18 cellular contexts compared by ENCODE assay signal in the genomic region with DNA sequence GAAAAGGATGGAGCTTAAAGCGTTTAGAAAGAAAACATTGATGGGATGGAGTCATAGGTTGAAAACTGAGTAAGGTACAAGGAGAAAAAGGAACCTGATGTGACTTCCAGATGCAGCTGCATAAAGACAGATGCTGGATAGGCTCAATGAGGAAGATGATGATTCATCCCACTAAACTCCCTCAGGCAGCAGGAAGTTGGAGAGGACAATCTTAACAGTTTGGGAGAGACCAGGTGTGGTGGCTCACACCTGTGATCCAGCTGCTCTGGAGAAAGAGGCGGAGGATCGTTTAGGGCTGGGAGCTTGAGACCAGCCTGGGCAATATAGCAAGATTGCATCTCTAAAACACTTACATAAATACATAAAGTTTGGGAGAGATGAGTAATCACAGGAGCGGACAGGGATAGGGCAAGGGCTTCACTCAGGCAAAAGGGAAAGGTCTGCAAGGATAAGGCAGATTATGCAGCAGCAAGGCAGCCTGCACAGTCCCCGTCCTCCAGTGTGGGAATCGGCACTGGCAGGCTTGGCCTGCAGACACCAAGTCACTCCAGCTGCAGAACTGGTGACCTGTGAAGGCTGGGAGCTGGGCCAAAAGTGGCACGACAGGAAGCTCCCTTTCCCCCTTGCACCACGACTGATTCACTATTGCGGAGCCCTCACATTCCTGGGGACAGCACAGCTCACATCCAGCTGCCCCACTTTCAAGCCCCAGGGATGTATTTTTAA.
A peak's percentile ranks its signal among the peaks of the same experiment; 100 is the strongest.
DNase-seq lines count a peak whose midpoint lies in the region; TF ChIP-seq lines count a peak whose summit lies in the region.
"Had no signal": no experiment of that assay in that cellular context is flagged by ENCODE, and none has a peak within 500 bp of the region (broad histone marks: within the 10 kb centered on the region; RNA-seq: fewer than 3 reads in every experiment).

No MANE protein-coding gene starts in this region.

- H3K4me1 Mint-ChIP-seq in activated CD4-positive, alpha-beta T cell treated with anti-CD3 and anti-CD28 coated beads, Interleukin-2, amount 10 ng/mL, durations not matched to agents 24 days and 14 days: no peaks in the 10 kb centered on the region
- H3K4me1 Mint-ChIP-seq in activated CD4-positive, alpha-beta T cell treated with anti-CD3 and anti-CD28 coated beads, Interleukin-2, amount 10 ng/mL, durations not matched to agents 7 days and 5 days: no peaks in the 10 kb centered on the region
- H3K4me1 Mint-ChIP-seq: activated naive CD8-positive, alpha-beta T cell treated with anti-CD3 and anti-CD28 coated beads, Interleukin-2, amount 50 U/mL, for 24 hours; activated T-helper 17 cell treated with anti-CD3 and anti-CD28 coated beads, Interleukin-2, amount 50 U/mL, for 72 hours had no signal

- no peak overlapping the region for H3K27ac Mint-ChIP-seq in activated CD4-positive, alpha-beta T cell treated with anti-CD3 and anti-CD28 coated beads, Interleukin-2, amount 10 ng/mL, durations not matched to agents 24 days and 14 days
- no peak overlapping the region for H3K27ac Mint-ChIP-seq in activated CD4-positive, alpha-beta T cell treated with anti-CD3 and anti-CD28 coated beads, Interleukin-2, amount 10 ng/mL, durations not matched to agents 7 days and 5 days
- H3K27ac Mint-ChIP-seq: activated naive CD8-positive, alpha-beta T cell treated with anti-CD3 and anti-CD28 coated beads, Interleukin-2, amount 50 U/mL, for 24 hours; activated T-helper 17 cell treated with anti-CD3 and anti-CD28 coated beads, Interleukin-2, amount 50 U/mL, for 72 hours had no signal

- H3K4me3 ChIP-seq in left ventricle myocardium inferior: no peak overlapping the region
- H3K4me3 ChIP-seq: breast epithelium, GM12878, GM23248, stomach, vagina had no signal

- POLR2A ChIA-PET in activated CD4-positive, alpha-beta T cell treated with anti-CD3 and anti-CD28 coated beads, Interleukin-2, amount 10 ng/mL, durations not matched to agents 7 days and 5 days (lab: Charles Lee): no interaction called here

- DNase-seq in activated CD4-positive, alpha-beta T cell treated with anti-CD3 and anti-CD28 coated beads, Interleukin-2, amount 10 ng/mL, durations not matched to agents 24 days and 14 days: peak; percentile 46
- no peak for DNase-seq in activated CD4-positive, alpha-beta T cell treated with anti-CD3 and anti-CD28 coated beads, Interleukin-2, amount 10 ng/mL, durations not matched to agents 7 days and 5 days
- peak; percentile 14 for DNase-seq in RPMI8226
- peak; percentile 27 for DNase-seq in left ventricle myocardium inferior
- peak; percentile 29 for DNase-seq in superior temporal gyrus (ENCODE audit: extremely low spot score)
- no peak for DNase-seq in cerebellar cortex (ENCODE audit: low spot score)
- DNase-seq in SW 1271 (lab: John Stamatoyannopoulos, UW): no peak
- no peak for DNase-seq in NCI-H526 treated with DMSO at 0.1 percent for 48 hours (lab: John Stamatoyannopoulos, UW)
- DNase-seq: activated naive CD8-positive, alpha-beta T cell treated with anti-CD3 and anti-CD28 coated beads, Interleukin-2, amount 50 U/mL, for 24 hours; GM23248; NCI-H446; PC-3; stomach had no signal

- peaks cover 35% of the 10 kb centered on the region for H3K4me1 ChIP-seq in left ventricle myocardium inferior
- H3K4me1 ChIP-seq: breast epithelium, parathyroid adenoma, vagina had no signal

- H3K27me3 Mint-ChIP-seq in activated CD4-positive, alpha-beta T cell treated with anti-CD3 and anti-CD28 coated beads, Interleukin-2, amount 10 ng/mL, durations not matched to agents 24 days and 14 days: no peaks in the 10 kb centered on the region
- no peaks in the 10 kb centered on the region for H3K27me3 Mint-ChIP-seq in activated CD4-positive, alpha-beta T cell treated with anti-CD3 and anti-CD28 coated beads, Interleukin-2, amount 10 ng/mL, durations not matched to agents 7 days and 5 days
- H3K27me3 Mint-ChIP-seq: activated T-helper 17 cell treated with anti-CD3 and anti-CD28 coated beads, Interleukin-2, amount 50 U/mL, for 72 hours had no signal

- no peak overlapping the region for H3K4me3 Mint-ChIP-seq in activated CD4-positive, alpha-beta T cell treated with anti-CD3 and anti-CD28 coated beads, Interleukin-2, amount 10 ng/mL, durations not matched to agents 24 days and 14 days
- H3K4me3 Mint-ChIP-seq in activated CD4-positive, alpha-beta T cell treated with anti-CD3 and anti-CD28 coated beads, Interleukin-2, amount 10 ng/mL, durations not matched to agents 7 days and 5 days: no peak overlapping the region
- H3K4me3 Mint-ChIP-seq: activated naive CD8-positive, alpha-beta T cell treated with anti-CD3 and anti-CD28 coated beads, Interleukin-2, amount 50 U/mL, for 24 hours; activated T-helper 17 cell treated with anti-CD3 and anti-CD28 coated beads, Interleukin-2, amount 50 U/mL, for 72 hours had no signal

- H3K27me3 ChIP-seq in left ventricle myocardium inferior (ENCODE audit: low read depth): no peaks in the 10 kb centered on the region
- H3K27me3 ChIP-seq: breast epithelium, stomach, vagina had no signal

- H3K9me3 Mint-ChIP-seq in activated CD4-positive, alpha-beta T cell treated with anti-CD3 and anti-CD28 coated beads, Interleukin-2, amount 10 ng/mL, durations not matched to agents 24 days and 14 days: no peaks in the 10 kb centered on the region
- H3K9me3 Mint-ChIP-seq in activated CD4-positive, alpha-beta T cell treated with anti-CD3 and anti-CD28 coated beads, Interleukin-2, amount 10 ng/mL, durations not matched to agents 7 days and 5 days: no peaks in the 10 kb centered on the region
- H3K9me3 Mint-ChIP-seq: activated naive CD8-positive, alpha-beta T cell treated with anti-CD3 and anti-CD28 coated beads, Interleukin-2, amount 50 U/mL, for 24 hours; activated T-helper 17 cell treated with anti-CD3 and anti-CD28 coated beads, Interleukin-2, amount 50 U/mL, for 72 hours had no signal

- CTCF ChIA-PET in activated CD4-positive, alpha-beta T cell treated with anti-CD3 and anti-CD28 coated beads, Interleukin-2, amount 10 ng/mL, durations not matched to agents 7 days and 5 days (lab: Charles Lee): no interaction called here

- no peak for TF ChIP-seq CTCF in left ventricle myocardium inferior (IDR thresholded peaks at IDR 0.05; ENCODE audit: borderline replicate concordance)

- no peaks in the 10 kb centered on the region for H3K9me3 ChIP-seq in left ventricle myocardium inferior (replicated peaks)
- H3K9me3 ChIP-seq: breast epithelium, stomach, vagina had no signal

- no peaks in the 10 kb centered on the region for H3K36me3 ChIP-seq in left ventricle myocardium inferior
- H3K36me3 ChIP-seq: breast epithelium, stomach, vagina had no signal

- no peaks in the 10 kb centered on the region for H3K36me3 Mint-ChIP-seq in activated CD4-positive, alpha-beta T cell treated with anti-CD3 and anti-CD28 coated beads, Interleukin-2, amount 10 ng/mL, durations not matched to agents 24 days and 14 days (ENCODE audit: low read depth)
- no peaks in the 10 kb centered on the region for H3K36me3 Mint-ChIP-seq in activated CD4-positive, alpha-beta T cell treated with anti-CD3 and anti-CD28 coated beads, Interleukin-2, amount 10 ng/mL, durations not matched to agents 7 days and 5 days (ENCODE audit: low read depth)

- intact Hi-C loops in activated CD4-positive, alpha-beta T cell treated with anti-CD3 and anti-CD28 coated beads, Interleukin-2, amount 10 ng/mL, durations not matched to agents 24 days and 14 days (cut with micrococcal nuclease): no loop called here
- intact Hi-C loops in left ventricle myocardium inferior (cut with micrococcal nuclease): no loop called here

- no peak overlapping the region for H3K27ac ChIP-seq in left ventricle myocardium inferior (replicated peaks)
- H3K27ac ChIP-seq: breast epithelium, GM23248, parathyroid adenoma, stomach, vagina had no signal

Comparison
In these comparisons a context has a peak if more than half of its experiments do, and no peak if none do; other contexts are left out.
1. DNase-seq: peak in activated CD4-positive, alpha-beta T cell treated with anti-CD3 and anti-CD28 coated beads, Interleukin-2, amount 10 ng/mL, durations not matched to agents 24 days and 14 days (single experiment), RPMI8226 (single experiment), left ventricle myocardium inferior (single experiment) and superior temporal gyrus (single experiment); none in activated CD4-positive, alpha-beta T cell treated with anti-CD3 and anti-CD28 coated beads, Interleukin-2, amount 10 ng/mL, durations not matched to agents 7 days and 5 days (single experiment), cerebellar cortex (single experiment), SW 1271 (0 of 2) and NCI-H526 treated with DMSO at 0.1 percent for 48 hours (single experiment).